In the genomic region with DNA sequence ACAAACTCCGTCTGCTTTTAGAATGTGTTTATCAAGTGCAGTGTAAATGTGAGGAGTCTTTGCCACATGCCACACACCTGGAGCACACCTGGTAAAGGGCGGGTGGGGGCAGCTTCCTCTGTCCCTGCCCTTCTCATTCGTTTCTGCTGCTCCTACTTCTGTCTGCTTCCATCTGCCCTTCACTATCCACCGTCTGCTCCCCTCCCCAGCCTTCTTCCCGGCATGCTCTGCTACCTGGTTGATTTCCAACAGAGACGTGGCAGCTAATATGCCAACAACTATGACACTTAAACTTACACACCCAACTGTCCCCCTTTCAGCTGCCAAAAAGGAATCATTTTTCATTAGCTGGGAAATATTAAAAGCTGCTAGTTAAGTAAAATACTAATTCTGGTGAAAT, we compare ENCODE assay signal across 18 cellular contexts. TPM values are rescaled to one million over a fixed set of nuclear protein-coding genes. Genes with fewer than 3 reads are reported as not detected.
"Had no signal": no experiment of that assay in that cellular context is flagged by ENCODE, and none has a peak within 500 bp of the region (broad histone marks: within the 10 kb centered on the region; RNA-seq: fewer than 3 reads in every experiment).

No MANE protein-coding gene starts in this region.

- H3K36me3 ChIP-seq: ascending aorta, esophagus muscularis mucosa, left lung, ovary, vagina had no signal

- H3K4me3 ChIP-seq: ascending aorta, esophagus muscularis mucosa, left lung, ovary, vagina had no signal

- FAIRE-seq: endometrium, islet of Langerhans, TTC549 had no signal

- H3K9me3 ChIP-seq: ascending aorta, esophagus muscularis mucosa, left lung, ovary, vagina had no signal

- DNase-seq: activated B cell treated with CpG ODN at 0.5 μM for 24 hours; activated CD4-positive, alpha-beta T cell treated with anti-CD3 and anti-CD28 coated beads, Interleukin-2, amount 10 ng/mL, durations not matched to agents 7 days and 5 days; activated CD8-positive, alpha-beta memory T cell treated with anti-CD3 and anti-CD28 coated beads for 24 hours; activated naive CD4-positive, alpha-beta T cell treated with Interleukin-2 at 50 U/mL for 16 hours; activated naive CD8-positive, alpha-beta T cell treated with anti-CD3 and anti-CD28 coated beads, Interleukin-2, amount 50 U/mL, for 24 hours; foreskin fibroblast; head of caudate nucleus; left lung; mesenchymal stem cell; ovary; retina had no signal

- H3K27ac ChIP-seq: ascending aorta, esophagus muscularis mucosa, left lung, ovary, vagina had no signal

- H3K27me3 ChIP-seq: ascending aorta, esophagus muscularis mucosa, left lung, ovary, vagina had no signal

- ATAC-seq: activated naive CD8-positive, alpha-beta T cell treated with anti-CD3 and anti-CD28 coated beads, Interleukin-2, amount 50 U/mL, for 24 hours; left lung had no signal

- H3K4me1 ChIP-seq: ascending aorta had no signal

RNA-seq across cellular contexts. Expression of a gene that starts 9.1 kb away (rescaled TPM):
- total RNA-seq: ascending aorta had no signal

RNA-seq across cellular contexts. Expression of a gene that starts 28.6 kb away (rescaled TPM):
- total RNA-seq: activated CD4-positive, alpha-beta T cell treated with anti-CD3 and anti-CD28 coated beads, Interleukin-2, amount 10 ng/mL, durations not matched to agents 7 days and 5 days; ascending aorta; left lung; skeletal muscle tissue; vagina had no signal
